Comparison of ENCODE assay signal across 8 cellular contexts in the genomic region with DNA sequence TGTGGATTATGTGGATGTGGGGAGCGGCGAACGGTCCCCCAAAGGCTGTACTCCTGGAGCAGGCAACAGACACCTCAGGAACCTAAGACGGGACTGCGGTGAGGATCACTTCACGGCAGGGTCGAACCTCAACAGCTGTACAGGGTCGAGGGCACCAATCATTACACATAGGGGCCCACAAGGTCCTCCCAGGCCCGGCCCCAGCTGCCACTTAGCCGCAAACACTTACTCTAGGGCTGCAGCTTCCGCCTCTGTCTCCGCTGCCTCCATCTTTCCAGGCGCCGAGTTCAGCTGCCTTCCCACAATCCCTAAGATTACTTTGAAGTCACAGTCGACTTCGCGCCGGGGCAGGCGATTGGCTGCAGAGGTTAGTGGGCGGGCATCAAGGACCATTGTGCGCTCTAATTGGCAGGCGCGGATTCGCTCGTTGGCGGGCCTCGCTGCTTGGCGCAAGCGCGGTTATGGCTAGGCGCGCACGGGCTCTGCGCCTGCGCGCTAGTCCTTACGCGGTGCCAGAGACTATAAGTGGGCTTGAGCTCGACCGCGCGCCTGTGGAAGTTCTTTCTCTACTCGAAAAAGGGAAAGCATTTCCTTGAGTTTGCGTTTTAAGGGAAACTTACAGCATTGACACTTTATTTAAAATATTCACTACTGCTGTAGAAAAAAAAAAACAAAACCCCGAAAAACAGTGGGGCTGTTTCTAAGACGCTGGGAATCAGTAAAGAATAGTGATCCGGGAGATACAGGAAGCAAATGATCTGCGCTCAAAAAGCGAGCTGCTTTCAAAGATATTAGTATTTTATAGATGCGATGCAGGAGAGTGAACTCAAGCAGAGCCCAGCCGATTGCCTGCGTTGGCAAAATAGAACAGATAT. TPM values are rescaled to one million over a fixed set of nuclear protein-coding genes. Genes with fewer than 3 reads are reported as not detected.
A peak's percentile ranks its signal among the peaks of the same experiment; 100 is the strongest.
DNase-seq lines count a peak whose midpoint lies in the region; ATAC-seq and TF ChIP-seq lines count a peak whose summit lies in the region.

A gene with protein sequence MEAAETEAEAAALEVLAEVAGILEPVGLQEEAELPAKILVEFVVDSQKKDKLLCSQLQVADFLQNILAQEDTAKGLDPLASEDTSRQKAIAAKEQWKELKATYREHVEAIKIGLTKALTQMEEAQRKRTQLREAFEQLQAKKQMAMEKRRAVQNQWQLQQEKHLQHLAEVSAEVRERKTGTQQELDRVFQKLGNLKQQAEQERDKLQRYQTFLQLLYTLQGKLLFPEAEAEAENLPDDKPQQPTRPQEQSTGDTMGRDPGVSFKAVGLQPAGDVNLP (minus strand): TSS at position 293 of the 875 bp plus-strand sequence. CDS start 23 bp downstream, at position 270.

- H3K9me2 ChIP-seq in OCI-LY7 (ENCODE audit: insufficient read depth, low read length): no peaks in the 10 kb centered on the region

- H4K5ac ChIP-seq in IMR-90 (ENCODE audit: low read depth, low read length): peak within 1 kb of the TSS; percentile 5; the same call in 1 of the 2 replicates

- CTCF ChIA-PET in IMR-90 (lab: Yijun Ruan, JAX): interaction anchor here (0.6 to 0.8 kb wide), 3 partner anchors 9 to 892 kb away, joined by 3 read pairs; no protein-coding TSS in a partner anchor
- CTCF ChIA-PET in OCI-LY7 (lab: Charles Lee; ENCODE audit: unreplicated experiment): no interaction called here

- H3K14ac ChIP-seq in IMR-90 (replicated peaks; ENCODE audit: low read depth, low read length): peak within 1 kb of the TSS; percentile 88

- WGBS in IMR-90 (ENCODE audit: extremely low coverage in 2 of 2, insufficient read length in 1 of 2), 2 experiments: 0% methylated on average over 12 of the region's 52 CpGs; no CpG with 5 or more reads in 1 of the 2 experiments

- POLR2A ChIA-PET in IMR-90 (lab: Charles Lee; ENCODE audit: unreplicated experiment): interaction anchor here (0.7 kb wide), 2 partner anchors 21 to 976 kb away, joined by 5 to 9 read pairs; no protein-coding TSS in a partner anchor
- POLR2A ChIA-PET in OCI-LY7 (lab: Charles Lee): interaction anchor here (0.5 to 3.9 kb wide), 31 partner anchors 9 to 571 kb away, joined by 3 to 26 read pairs (median 3); no protein-coding TSS in a partner anchor

- peaks cover 9% of the 10 kb centered on the region; the same call in 1 of the 2 replicates for H3K9me1 ChIP-seq in IMR-90 (ENCODE audit: insufficient read depth, low read length)

- TF ChIP-seq POLR2A in IMR-90 (IDR thresholded peaks at IDR 0.05; ENCODE audit: low read depth, low read length): peak; percentile 56; the same call in 1 of the 2 replicates

- H3K4me3 ChIP-seq in IMR-90 (ENCODE audit: insufficient read depth, low read depth, low read length) (peak within 1 kb of the TSS; percentile 83), OCI-LY7 (ENCODE audit: low read depth, low read length, poor library complexity, severe bottlenecking) (peak within 1 kb of the TSS; percentile 96), epithelial cell of esophagus (ENCODE audit: low read length) (peak within 1 kb of the TSS; percentile 89), mononuclear cell (ENCODE audit: low read length) (peak within 1 kb of the TSS; percentile 64)

- TF ChIP-seq CTCF in IMR-90 (conservative IDR thresholded peaks at IDR 0.05; ENCODE audit: low read depth, low read length) (no peak), OCI-LY7 (conservative IDR thresholded peaks at IDR 0.05; ENCODE audit: low read length) (no peak), epithelial cell of esophagus (IDR thresholded peaks at IDR 0.05; ENCODE audit: insufficient read depth, low read depth, low read length, missing control alignments) (no peak)

- peak within 1 kb of the TSS; percentile 81 for H3K56ac ChIP-seq in IMR-90 (ENCODE audit: extremely low read depth, insufficient read depth, low read length)

- dilution Hi-C loops in IMR-90 (cut with HindIII; ENCODE audit: low sequenced_read_pairs, unreplicated experiment): no loop called here

- H2BK15ac ChIP-seq in IMR-90 (ENCODE audit: low read depth, low read length): no peak within 1 kb of the TSS

- in situ Hi-C loops in IMR-90 (cut with MboI; ENCODE audit: low sequenced_read_pairs): no loop called here

- H3K27ac ChIP-seq in IMR-90 (ENCODE audit: insufficient read depth, low read length) (peak within 1 kb of the TSS; percentile 54), OCI-LY7 (ENCODE audit: low read depth, low read length, poor library complexity, severe bottlenecking) (peak within 1 kb of the TSS; percentile 62)

- peaks cover 7% of the 10 kb centered on the region; the same call in 1 of the 2 replicates for H3K36me3 ChIP-seq in IMR-90 (ENCODE audit: control insufficient read depth, insufficient read depth, low read length)
- peaks cover 60% of the 10 kb centered on the region for H3K36me3 ChIP-seq in OCI-LY7 (ENCODE audit: insufficient read depth, low read length)

- peak within 1 kb of the TSS; percentile 70 for H2AK5ac ChIP-seq in IMR-90 (ENCODE audit: low read depth, low read length)

- H4K91ac ChIP-seq in IMR-90 (ENCODE audit: insufficient read depth, low read depth, low read length): no peak within 1 kb of the TSS; the same call in 1 of the 2 replicates

- no peaks in the 10 kb centered on the region for H4K20me1 ChIP-seq in IMR-90 (ENCODE audit: insufficient read depth, low read length)
- H4K20me1 ChIP-seq in OCI-LY7 (ENCODE audit: insufficient read depth, low read length): no peaks in the 10 kb centered on the region

- peak; percentile 98 for ATAC-seq in GM21529 (IDR thresholded peaks at IDR 0.05; ENCODE audit: unreplicated experiment)
- peak; percentile 100 for ATAC-seq in IMR-90 (ENCODE audit: low read depth)

- H3K27me3 ChIP-seq in IMR-90 (ENCODE audit: control insufficient read depth, insufficient read depth, low read length) (no peaks in the 10 kb centered on the region), mononuclear cell (ENCODE audit: insufficient read depth, low read length) (no peaks in the 10 kb centered on the region)

- TF ChIP-seq RAD21 in IMR-90 (IDR thresholded peaks at IDR 0.05; ENCODE audit: low read length): no peak

- H3K4me2 ChIP-seq in IMR-90 (ENCODE audit: low read depth, low read length) (peak within 1 kb of the TSS; percentile 96), OCI-LY7 (ENCODE audit: low read length) (peak within 1 kb of the TSS; percentile 88)

- peak within 1 kb of the TSS; percentile 54 to 69 for H4K8ac ChIP-seq in IMR-90 (ENCODE audit: low read depth in 2 of 2, low read length in 2 of 2)

- H3K18ac ChIP-seq in IMR-90 (ENCODE audit: low read depth, low read length): no peak within 1 kb of the TSS

- peak within 1 kb of the TSS; percentile 39 for H2BK5ac ChIP-seq in IMR-90 (ENCODE audit: low read depth, low read length, poor library complexity, severe bottlenecking)

- H3K79me1 ChIP-seq in IMR-90 (ENCODE audit: low read depth in 1 of 2, low read length in 2 of 2): peaks cover 11 to 14% of the 10 kb centered on the region in 2 experiments; a peak in 2 of 4 replicates

- H2AFZ ChIP-seq in IMR-90 (replicated peaks; ENCODE audit: low read length, poor library complexity) (peak within 1 kb of the TSS; percentile 99), OCI-LY7 (ENCODE audit: low read length) (peak within 1 kb of the TSS; percentile 89)

- H3K23ac ChIP-seq in IMR-90 (ENCODE audit: low read depth, low read length): peak within 1 kb of the TSS; percentile 58

- H3K9ac ChIP-seq in IMR-90 (ENCODE audit: low read depth, low read length): peak within 1 kb of the TSS; percentile 82

- intact Hi-C loops in IMR-90 (cut with micrococcal nuclease): no loop called here
- intact Hi-C loops in OCI-LY7 (cut with micrococcal nuclease; ENCODE audit: unreplicated experiment): loop anchor here (5.0 kb wide), 1 partner anchor 271 kb away; no protein-coding TSS in a partner anchor

- H3K4ac ChIP-seq in IMR-90 (ENCODE audit: low read depth, low read length): peak within 1 kb of the TSS; percentile 87

- H2AK9ac ChIP-seq in IMR-90 (replicated peaks; ENCODE audit: low read depth, low read length, poor library complexity): peak within 1 kb of the TSS; percentile 86

- H2BK20ac ChIP-seq in IMR-90 (ENCODE audit: low read depth, low read length): no peak within 1 kb of the TSS

- no peak within 1 kb of the TSS for H2BK120ac ChIP-seq in IMR-90 (ENCODE audit: low read depth, low read length)

- no peaks in the 10 kb centered on the region for H3K9me3 ChIP-seq in IMR-90 (ENCODE audit: control insufficient read depth, insufficient read depth, low read length)
- H3K9me3 ChIP-seq in OCI-LY7 (ENCODE audit: low read length): peaks cover 4% of the 10 kb centered on the region; the same call in 1 of the 2 replicates
- no peaks in the 10 kb centered on the region for H3K9me3 ChIP-seq in mononuclear cell (ENCODE audit: low read depth, low read length)

- DNase-seq in DMS114 treated with DMSO at 0.1 percent for 48 hours (lab: John Stamatoyannopoulos, UW; ENCODE audit: unreplicated experiment): peak; percentile 97
- peak; percentile 95 for DNase-seq in IMR-90
- peak; percentile 98 for DNase-seq in OCI-LY7 (ENCODE audit: low spot score)
- DNase-seq in activated T-cell treated with anti-CD3 and anti-CD28 coated beads for 1 hour (ENCODE audit: low read depth): peak; percentile 86
- peak; percentile 98 for DNase-seq in epithelial cell of esophagus (ENCODE audit: low read depth)
- peak; percentile 84 to 89 for DNase-seq in stimulated activated CD8-positive, alpha-beta memory T cell treated with anti-CD3 and anti-CD28 coated beads, Interleukin-2, amount 100 ng/mL, for 48 hours (ENCODE audit: low read depth in 2 of 2)

- BruUV-seq in IMR-90 (replicated peaks; lab: Mats Ljungman, UMichigan) (no TSS peak), OCI-LY7 (replicated peaks; lab: Mats Ljungman, UMichigan) (TSS peak; percentile 96)

- H3K79me2 ChIP-seq in OCI-LY7 (ENCODE audit: insufficient read depth, low read depth, low read length): peaks cover 57% of the 10 kb centered on the region

- H3K4me1 ChIP-seq in IMR-90 (ENCODE audit: control insufficient read depth, insufficient read depth, low read length) (no peaks in the 10 kb centered on the region), OCI-LY7 (ENCODE audit: insufficient read depth, low read length, poor library complexity, severe bottlenecking) (peaks cover 39% of the 10 kb centered on the region), mononuclear cell (ENCODE audit: insufficient read depth, low read length) (peaks cover 16% of the 10 kb centered on the region)

TF ChIP-seq in IMR-90, 13 proteins besides CTCF, POLR2A, EP300 and RAD21:
- TF ChIP-seq FOS (IDR thresholded peaks at IDR 0.05; ENCODE audit: low read depth, low read length) (peak; percentile 66; the same call in 1 of the 2 replicates), CHD1 (IDR thresholded peaks at IDR 0.05; ENCODE audit: low read depth, low read length) (no peak), MXI1 (IDR thresholded peaks at IDR 0.05; ENCODE audit: borderline replicate concordance, low read depth, low read length) (peak; percentile 70)

RNA-seq across cellular contexts. Expression of the gene that starts here (rescaled TPM):
- total RNA-seq in IMR-90 (2012; rRNA removed) (52.0 and 54.7 TPM in 2 replicates), OCI-LY7 (2022) (108 and 115 TPM in 2 replicates), mononuclear cell (0.94 TPM)
- 47.3 and 56.4 TPM in 2 replicates for polyA plus RNA-seq in IMR-90 (2012; rRNA removed)
- polyA plus RNA-seq in IMR-90 (2012; cell fraction: cytosol; rRNA removed): 15.4 and 23.5 TPM in 2 replicates
- polyA plus RNA-seq in IMR-90 (2012; cell fraction: nucleus; rRNA removed; ENCODE audit: low replicate concordance): 32.5 and 44.4 TPM in 2 replicates
- total RNA-seq in OCI-LY7 (2014; rRNA removed; shearing (Covaris generic)): 220 and 230 TPM in 2 replicates

Comparison
In these comparisons a context has a peak if more than half of its experiments do, and no peak if none do; other contexts are left out.
1. Peak in every context shown above with its lines: DNase-seq, ATAC-seq, H3K4me3 ChIP-seq and H3K27ac ChIP-seq.
2. RNA of the gene that starts here (total RNA-seq): 108 to 230 TPM in OCI-LY7 and 52.0 to 54.7 TPM in IMR-90; 0.94 TPM in mononuclear cell (single experiment); every median in the first group is over 10 times any median in the second.